5 cellular contexts compared by ENCODE assay signal in the genomic region with DNA sequence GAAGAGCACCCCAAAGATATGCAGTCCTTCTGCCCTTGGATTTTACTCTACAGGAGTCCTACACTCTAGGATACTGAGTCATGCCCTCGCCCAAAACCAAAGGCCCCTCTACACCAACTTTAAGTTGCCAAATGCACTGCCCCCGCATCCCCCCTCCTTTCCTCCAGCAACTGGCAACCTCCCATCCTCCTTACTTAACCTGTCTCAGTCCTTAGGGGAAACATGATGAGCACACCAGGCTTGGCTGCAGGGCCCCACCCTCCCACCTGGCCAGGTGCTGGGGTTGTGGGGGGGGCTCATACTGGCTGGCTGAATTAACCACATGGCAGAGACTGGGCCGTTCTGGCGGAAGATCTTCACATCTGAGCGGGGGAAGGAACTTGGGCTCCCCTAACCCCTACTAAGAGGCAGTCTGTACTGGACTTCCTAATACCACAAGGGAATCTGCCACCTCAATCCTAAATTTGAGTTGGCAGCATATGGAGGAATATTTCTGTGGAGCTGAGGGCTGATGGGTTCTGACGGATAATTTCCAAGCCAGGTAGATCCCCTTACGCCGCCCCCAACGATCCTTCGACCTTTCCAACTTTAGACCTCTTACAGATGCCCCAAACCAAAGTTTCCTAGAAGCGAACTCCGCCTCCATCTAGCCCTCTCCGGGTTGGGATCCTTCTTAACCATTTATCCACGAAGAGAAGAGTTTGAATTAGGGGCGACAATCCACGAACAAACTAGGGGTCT. TPM values are rescaled to one million over a fixed set of nuclear protein-coding genes. Genes with fewer than 3 reads are reported as not detected.
A peak's percentile ranks its signal among the peaks of the same experiment; 100 is the strongest.
DNase-seq lines count a peak whose midpoint lies in the region; TF ChIP-seq lines count a peak whose summit lies in the region.

No MANE protein-coding gene starts in this region.

- no peak for DNase-seq in activated CD4-positive, alpha-beta T cell treated with anti-CD3 and anti-CD28 coated beads, Interleukin-2, amount 10 ng/mL, durations not matched to agents 7 days and 5 days
- DNase-seq in suprapubic skin (ENCODE audit: low spot score in 2 of 2) (no peak), KG1 (lab: John Stamatoyannopoulos, UW) (no peak)

- TF ChIP-seq CTCF in suprapubic skin (IDR thresholded peaks at IDR 0.05), result no peak

- peaks cover 41% of the 10 kb centered on the region for H3K36me3 Mint-ChIP-seq in activated CD4-positive, alpha-beta T cell treated with anti-CD3 and anti-CD28 coated beads, Interleukin-2, amount 10 ng/mL, durations not matched to agents 7 days and 5 days (ENCODE audit: low read depth)

- no peak for TF ChIP-seq RAD21 in Ishikawa (IDR thresholded peaks at IDR 0.05; ENCODE audit: low read depth)

- H3K4me1 Mint-ChIP-seq in activated CD4-positive, alpha-beta T cell treated with anti-CD3 and anti-CD28 coated beads, Interleukin-2, amount 10 ng/mL, durations not matched to agents 7 days and 5 days, result peaks cover 62% of the 10 kb centered on the region

- H3K36me3 ChIP-seq in iPS-15b (ENCODE audit: control insufficient read depth, insufficient read depth, low read length) (peaks cover 6% of the 10 kb centered on the region), suprapubic skin (no peaks in the 10 kb centered on the region)

- peak overlapping the region; percentile 81 for H3K4me3 ChIP-seq in iPS-15b (ENCODE audit: low read depth, low read length)
- peak overlapping the region; percentile 96 for H3K4me3 ChIP-seq in suprapubic skin

- TF ChIP-seq EP300 in Ishikawa (IDR thresholded peaks at IDR 0.05; ENCODE audit: borderline replicate concordance) (no peak), suprapubic skin (IDR thresholded peaks at IDR 0.05) (no peak)

- H3K9me3 ChIP-seq in iPS-15b (ENCODE audit: control insufficient read depth, insufficient read depth, low read length) (no peaks in the 10 kb centered on the region), suprapubic skin (no peaks in the 10 kb centered on the region)

- POLR2A ChIA-PET in activated CD4-positive, alpha-beta T cell treated with anti-CD3 and anti-CD28 coated beads, Interleukin-2, amount 10 ng/mL, durations not matched to agents 7 days and 5 days (lab: Charles Lee), result interaction anchor here (1.3 kb wide), 1 partner anchor 8 kb away, joined by 3 read pairs; no protein-coding TSS in a partner anchor

- peak overlapping the region; percentile 95 for H3K4me3 Mint-ChIP-seq in activated CD4-positive, alpha-beta T cell treated with anti-CD3 and anti-CD28 coated beads, Interleukin-2, amount 10 ng/mL, durations not matched to agents 7 days and 5 days

- no peak for TF ChIP-seq POLR2A in suprapubic skin (IDR thresholded peaks at IDR 0.05)

- WGBS in suprapubic skin, result 0% methylated on average over 16 of the region's 16 CpGs

- peak overlapping the region; percentile 99 for H3K27ac ChIP-seq in suprapubic skin

- peak overlapping the region; percentile 91 for H3K27ac Mint-ChIP-seq in activated CD4-positive, alpha-beta T cell treated with anti-CD3 and anti-CD28 coated beads, Interleukin-2, amount 10 ng/mL, durations not matched to agents 7 days and 5 days

- H3K9ac ChIP-seq in iPS-15b (ENCODE audit: low read depth, low read length), result peak overlapping the region; percentile 62

- CTCF ChIA-PET in activated CD4-positive, alpha-beta T cell treated with anti-CD3 and anti-CD28 coated beads, Interleukin-2, amount 10 ng/mL, durations not matched to agents 7 days and 5 days (lab: Charles Lee), result interaction anchor here (0.9 to 1.6 kb wide), 3 partner anchors 9 to 126 kb away, joined by 3 to 5 read pairs (median 5); a partner anchor contains a TSS

- H3K9me3 Mint-ChIP-seq in activated CD4-positive, alpha-beta T cell treated with anti-CD3 and anti-CD28 coated beads, Interleukin-2, amount 10 ng/mL, durations not matched to agents 7 days and 5 days, result no peaks in the 10 kb centered on the region

- H3K4me1 ChIP-seq in iPS-15b (ENCODE audit: control insufficient read depth, insufficient read depth, low read length), result peaks cover 39% of the 10 kb centered on the region
- H3K4me1 ChIP-seq in suprapubic skin, result peaks cover 65% of the 10 kb centered on the region

- H3K27me3 Mint-ChIP-seq in activated CD4-positive, alpha-beta T cell treated with anti-CD3 and anti-CD28 coated beads, Interleukin-2, amount 10 ng/mL, durations not matched to agents 7 days and 5 days, result no peaks in the 10 kb centered on the region

- H3K27me3 ChIP-seq in iPS-15b (ENCODE audit: control insufficient read depth, insufficient read depth, low read length), result peaks cover 4% of the 10 kb centered on the region
- no peaks in the 10 kb centered on the region for H3K27me3 ChIP-seq in suprapubic skin

TF ChIP-seq in Ishikawa, 13 proteins besides CTCF, POLR2A, EP300 and RAD21:
- TF ChIP-seq ZBTB7A (IDR thresholded peaks at IDR 0.05; ENCODE audit: low read depth) (peak; percentile 37), TCF12 (IDR thresholded peaks at IDR 0.05; ENCODE audit: low read depth) (no peak), YY1 (IDR thresholded peaks at IDR 0.05; ENCODE audit: low read depth) (0 out of 2 replicates have a peak, but pooled peaks have one; percentile 22), CEBPB (IDR thresholded peaks at IDR 0.05) (no peak), TEAD4 (IDR thresholded peaks at IDR 0.05) (no peak), CREB1 (IDR thresholded peaks at IDR 0.05; ENCODE audit: low read depth) (no peak), EGR1 (IDR thresholded peaks at IDR 0.05) (0 out of 2 replicates have a peak, but pooled peaks have one; percentile 39), NFIC (IDR thresholded peaks at IDR 0.05) (no peak; the same call in none of the 2 replicates), FOXM1 (IDR thresholded peaks at IDR 0.05; ENCODE audit: borderline replicate concordance, low read depth) (no peak), TAF1 (IDR thresholded peaks at IDR 0.05; ENCODE audit: low read depth) (peak; percentile 38; the same call in 1 of the 2 replicates)
- TF ChIP-seq, protein P1, sequence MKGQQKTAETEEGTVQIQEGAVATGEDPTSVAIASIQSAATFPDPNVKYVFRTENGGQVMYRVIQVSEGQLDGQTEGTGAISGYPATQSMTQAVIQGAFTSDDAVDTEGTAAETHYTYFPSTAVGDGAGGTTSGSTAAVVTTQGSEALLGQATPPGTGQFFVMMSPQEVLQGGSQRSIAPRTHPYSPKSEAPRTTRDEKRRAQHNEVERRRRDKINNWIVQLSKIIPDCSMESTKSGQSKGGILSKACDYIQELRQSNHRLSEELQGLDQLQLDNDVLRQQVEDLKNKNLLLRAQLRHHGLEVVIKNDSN (IDR thresholded peaks at IDR 0.05), result no peak
- TF ChIP-seq, protein P2, sequence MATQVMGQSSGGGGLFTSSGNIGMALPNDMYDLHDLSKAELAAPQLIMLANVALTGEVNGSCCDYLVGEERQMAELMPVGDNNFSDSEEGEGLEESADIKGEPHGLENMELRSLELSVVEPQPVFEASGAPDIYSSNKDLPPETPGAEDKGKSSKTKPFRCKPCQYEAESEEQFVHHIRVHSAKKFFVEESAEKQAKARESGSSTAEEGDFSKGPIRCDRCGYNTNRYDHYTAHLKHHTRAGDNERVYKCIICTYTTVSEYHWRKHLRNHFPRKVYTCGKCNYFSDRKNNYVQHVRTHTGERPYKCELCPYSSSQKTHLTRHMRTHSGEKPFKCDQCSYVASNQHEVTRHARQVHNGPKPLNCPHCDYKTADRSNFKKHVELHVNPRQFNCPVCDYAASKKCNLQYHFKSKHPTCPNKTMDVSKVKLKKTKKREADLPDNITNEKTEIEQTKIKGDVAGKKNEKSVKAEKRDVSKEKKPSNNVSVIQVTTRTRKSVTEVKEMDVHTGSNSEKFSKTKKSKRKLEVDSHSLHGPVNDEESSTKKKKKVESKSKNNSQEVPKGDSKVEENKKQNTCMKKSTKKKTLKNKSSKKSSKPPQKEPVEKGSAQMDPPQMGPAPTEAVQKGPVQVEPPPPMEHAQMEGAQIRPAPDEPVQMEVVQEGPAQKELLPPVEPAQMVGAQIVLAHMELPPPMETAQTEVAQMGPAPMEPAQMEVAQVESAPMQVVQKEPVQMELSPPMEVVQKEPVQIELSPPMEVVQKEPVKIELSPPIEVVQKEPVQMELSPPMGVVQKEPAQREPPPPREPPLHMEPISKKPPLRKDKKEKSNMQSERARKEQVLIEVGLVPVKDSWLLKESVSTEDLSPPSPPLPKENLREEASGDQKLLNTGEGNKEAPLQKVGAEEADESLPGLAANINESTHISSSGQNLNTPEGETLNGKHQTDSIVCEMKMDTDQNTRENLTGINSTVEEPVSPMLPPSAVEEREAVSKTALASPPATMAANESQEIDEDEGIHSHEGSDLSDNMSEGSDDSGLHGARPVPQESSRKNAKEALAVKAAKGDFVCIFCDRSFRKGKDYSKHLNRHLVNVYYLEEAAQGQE (IDR thresholded peaks at IDR 0.05; ENCODE audit: low read depth), result no peak
- TF ChIP-seq, protein P3, sequence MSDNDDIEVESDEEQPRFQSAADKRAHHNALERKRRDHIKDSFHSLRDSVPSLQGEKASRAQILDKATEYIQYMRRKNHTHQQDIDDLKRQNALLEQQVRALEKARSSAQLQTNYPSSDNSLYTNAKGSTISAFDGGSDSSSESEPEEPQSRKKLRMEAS (IDR thresholded peaks at IDR 0.05), result peak; percentile 60

RNA-seq across cellular contexts. Expression of a gene that starts 1.1 kb away (rescaled TPM):
- 100 to 1,000 TPM; 288 to 301 TPM for total RNA-seq in activated CD4-positive, alpha-beta T cell treated with anti-CD3 and anti-CD28 coated beads, Interleukin-2, amount 10 ng/mL, durations not matched to agents 7 days and 5 days
- total RNA-seq in suprapubic skin, result 100 to 1,000 TPM; 178 to 250 (median 210) TPM

RNA-seq across cellular contexts. Expression of a gene that starts 9.5 kb away (rescaled TPM):
- 10 to 100 TPM; 50.4 to 54.7 TPM for total RNA-seq in activated CD4-positive, alpha-beta T cell treated with anti-CD3 and anti-CD28 coated beads, Interleukin-2, amount 10 ng/mL, durations not matched to agents 7 days and 5 days
- total RNA-seq in suprapubic skin, result 10 to 100 TPM; 33.6 to 66.6 (median 55.0) TPM

RNA-seq across cellular contexts. Expression of a gene that starts 17.0 kb away (rescaled TPM):
- 10 to 100 TPM; 70.6 to 87.7 TPM for total RNA-seq in activated CD4-positive, alpha-beta T cell treated with anti-CD3 and anti-CD28 coated beads, Interleukin-2, amount 10 ng/mL, durations not matched to agents 7 days and 5 days
- 10 to 100 TPM; 39.1 to 50.1 (median 43.3) TPM for total RNA-seq in suprapubic skin

RNA-seq across cellular contexts. Expression of a gene that starts 21.8 kb away (rescaled TPM):
- total RNA-seq in activated CD4-positive, alpha-beta T cell treated with anti-CD3 and anti-CD28 coated beads, Interleukin-2, amount 10 ng/mL, durations not matched to agents 7 days and 5 days, result 10 to 100 TPM; 47.0 to 58.0 TPM
- 10 to 100 TPM; 33.8 to 59.6 (median 38.9) TPM for total RNA-seq in suprapubic skin

RNA-seq across cellular contexts. Expression of a gene that starts 22.1 kb away (rescaled TPM):
- 10 to 100 TPM; 26.2 to 29.7 TPM for total RNA-seq in activated CD4-positive, alpha-beta T cell treated with anti-CD3 and anti-CD28 coated beads, Interleukin-2, amount 10 ng/mL, durations not matched to agents 7 days and 5 days
- 10 to 100 TPM; 20.7 to 40.3 (median 34.2) TPM for total RNA-seq in suprapubic skin
